31 cellular contexts compared by ENCODE assay signal in the genomic region with DNA sequence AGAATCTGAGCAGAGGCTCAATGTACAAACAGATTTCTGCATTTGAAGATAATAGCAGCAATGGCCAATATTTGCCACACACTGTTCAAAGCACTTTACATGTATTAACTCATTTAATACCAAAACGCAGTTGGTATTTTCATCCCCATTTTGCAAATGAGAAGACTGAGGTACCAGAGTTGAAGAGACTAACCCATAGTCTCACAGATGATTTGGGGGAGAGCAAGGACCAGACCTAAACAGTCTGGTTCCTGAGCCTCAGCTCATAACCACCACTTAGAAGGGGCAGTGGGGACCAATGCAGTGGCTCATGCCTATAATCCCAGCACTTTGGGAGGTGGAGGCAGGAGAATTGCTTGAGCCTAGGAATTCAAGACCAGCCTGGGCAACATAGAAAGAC.
"Had no signal": no experiment of that assay in that cellular context is flagged by ENCODE, and none has a peak within 500 bp of the region (broad histone marks: within the 10 kb centered on the region; RNA-seq: fewer than 3 reads in every experiment).

No MANE protein-coding gene starts in this region.

- DNase-seq: naive B cell; naive thymus-derived CD8-positive, alpha-beta T cell; nephron progenitor cell; occipital lobe; ovary; posterior cingulate gyrus; psoas muscle; right cardiac atrium; spleen; stimulated activated CD4-positive, alpha-beta T cell treated with anti-CD3 and anti-CD28 coated beads, Interleukin-15, amount 100 ng/mL, for 24 hours; stimulated activated CD4-positive, alpha-beta T cell treated with anti-CD3 and anti-CD28 coated beads, Interleukin-2, amount 100 ng/mL, for 24 hours; stimulated activated CD4-positive, alpha-beta T cell treated with anti-CD3 and anti-CD28 coated beads, Interleukin-2, amount 100 ng/mL, for 48 hours; stimulated activated CD4-positive, alpha-beta T cell treated with anti-CD3 and anti-CD28 coated beads, Interleukin-4, amount 100 ng/mL, for 24 hours; stimulated activated naive B cell treated with anti-CD40 and anti-IgM and Interleukin-4, amounts not matched to agents 10 μg/mL and 1 μg/mL and 100 μg/mL, for 72 hours; stimulated activated naive CD4-positive, alpha-beta T cell treated with Interleukin-2 at 50 U/mL for 16 hours; stomach; thyroid gland; trophoblast cell; upper lobe of left lung; uterus had no signal

- H3K36me3 Mint-ChIP-seq: naive B cell; naive thymus-derived CD8-positive, alpha-beta T cell; natural killer cell treated with Interleukin-12 subunit alpha and Interleukin-12 subunit beta and Interleukin-15 and Interleukin-18, amount 100 ng/mL, for 72 hours; stimulated activated effector memory CD8-positive, alpha-beta T cell treated with anti-CD3 and anti-CD28 coated beads, Interleukin-12 subunit alpha, Interleukin-12 subunit beta, amount 100 ng/mL, for 72 hours; stimulated activated naive B cell treated with anti-CD40 and anti-IgM and Interleukin-4, amounts not matched to agents 10 μg/mL and 1 μg/mL and 100 μg/mL, for 72 hours had no signal

- H3K4me2 ChIP-seq: smooth muscle cell had no signal

- H3K27ac Mint-ChIP-seq: natural killer cell treated with Interleukin-12 subunit alpha and Interleukin-12 subunit beta and Interleukin-15 and Interleukin-18, amount 100 ng/mL, for 72 hours; nephron progenitor cell; stimulated activated effector memory CD8-positive, alpha-beta T cell treated with anti-CD3 and anti-CD28 coated beads, Interleukin-12 subunit alpha, Interleukin-12 subunit beta, amount 100 ng/mL, for 72 hours had no signal

- H3K4me3 Mint-ChIP-seq: naive B cell; naive thymus-derived CD8-positive, alpha-beta T cell; natural killer cell treated with Interleukin-12 subunit alpha and Interleukin-12 subunit beta and Interleukin-15 and Interleukin-18, amount 100 ng/mL, for 72 hours; nephron progenitor cell; neural crest cell; stimulated activated effector memory CD8-positive, alpha-beta T cell treated with anti-CD3 and anti-CD28 coated beads, Interleukin-12 subunit alpha, Interleukin-12 subunit beta, amount 100 ng/mL, for 72 hours; stimulated activated naive B cell treated with anti-CD40 and anti-IgM and Interleukin-4, amounts not matched to agents 10 μg/mL and 1 μg/mL and 100 μg/mL, for 72 hours had no signal

- H3K27ac ChIP-seq: ovary, parathyroid adenoma, psoas muscle, skin epidermis, stomach, thoracic aorta, thyroid gland, tibial nerve, upper lobe of left lung, uterus had no signal

- H3K79me2 ChIP-seq: parathyroid adenoma had no signal

- H3K9me3 Mint-ChIP-seq: naive B cell; naive thymus-derived CD8-positive, alpha-beta T cell; natural killer cell treated with Interleukin-12 subunit alpha and Interleukin-12 subunit beta and Interleukin-15 and Interleukin-18, amount 100 ng/mL, for 72 hours; nephron progenitor cell; neural crest cell; stimulated activated effector memory CD8-positive, alpha-beta T cell treated with anti-CD3 and anti-CD28 coated beads, Interleukin-12 subunit alpha, Interleukin-12 subunit beta, amount 100 ng/mL, for 72 hours; stimulated activated naive B cell treated with anti-CD40 and anti-IgM and Interleukin-4, amounts not matched to agents 10 μg/mL and 1 μg/mL and 100 μg/mL, for 72 hours; stimulated activated naive CD8-positive, alpha-beta T cell treated with anti-CD3 and anti-CD28 coated beads, Interleukin-15, Interleukin-2, amounts not matched to agents 100 ng/mL and 50 ng/mL, for 24 hours had no signal

- H3K9me3 ChIP-seq: ovary, psoas muscle, spleen, stomach, thoracic aorta, thyroid gland, tibial nerve, upper lobe of left lung, uterus had no signal

- H3K4me3 ChIP-seq: ovary, psoas muscle, skin epidermis, smooth muscle cell, spleen, stomach, thoracic aorta, thyroid gland, tibial nerve, upper lobe of left lung, uterus had no signal

- ATAC-seq: naive thymus-derived CD8-positive, alpha-beta T cell; natural killer cell treated with Interleukin-12 subunit alpha and Interleukin-12 subunit beta and Interleukin-15 and Interleukin-18, amount 100 ng/mL, for 72 hours; psoas muscle; right cardiac atrium; sciatic nerve; stimulated activated effector memory CD8-positive, alpha-beta T cell treated with anti-CD3 and anti-CD28 coated beads, Interleukin-12 subunit alpha, Interleukin-12 subunit beta, amount 100 ng/mL, for 72 hours had no signal

- H3K9ac ChIP-seq: parathyroid adenoma had no signal

- H2AFZ ChIP-seq: parathyroid adenoma had no signal

- H3K4me1 ChIP-seq: parathyroid adenoma, psoas muscle, thyroid gland, uterus had no signal

- H3K4me1 Mint-ChIP-seq: stimulated activated effector memory CD8-positive, alpha-beta T cell treated with anti-CD3 and anti-CD28 coated beads, Interleukin-12 subunit alpha, Interleukin-12 subunit beta, amount 100 ng/mL, for 72 hours had no signal

- H3K27me3 Mint-ChIP-seq: naive B cell; naive thymus-derived CD8-positive, alpha-beta T cell; progenitor cell of endocrine pancreas; stimulated activated naive B cell treated with anti-CD40 and anti-IgM and Interleukin-4, amounts not matched to agents 10 μg/mL and 1 μg/mL and 100 μg/mL, for 72 hours; stimulated activated naive CD8-positive, alpha-beta T cell treated with anti-CD3 and anti-CD28 coated beads, Interleukin-15, Interleukin-2, amounts not matched to agents 100 ng/mL and 50 ng/mL, for 24 hours had no signal

- H3K36me3 ChIP-seq: ovary, spleen, stomach, thoracic aorta, thyroid gland, tibial nerve, upper lobe of left lung, uterus had no signal

- H3K27me3 ChIP-seq: ovary, spleen, stomach, thyroid gland, tibial nerve, upper lobe of left lung, uterus had no signal
